1 cellular context compared by ENCODE assay signal in the genomic region with DNA sequence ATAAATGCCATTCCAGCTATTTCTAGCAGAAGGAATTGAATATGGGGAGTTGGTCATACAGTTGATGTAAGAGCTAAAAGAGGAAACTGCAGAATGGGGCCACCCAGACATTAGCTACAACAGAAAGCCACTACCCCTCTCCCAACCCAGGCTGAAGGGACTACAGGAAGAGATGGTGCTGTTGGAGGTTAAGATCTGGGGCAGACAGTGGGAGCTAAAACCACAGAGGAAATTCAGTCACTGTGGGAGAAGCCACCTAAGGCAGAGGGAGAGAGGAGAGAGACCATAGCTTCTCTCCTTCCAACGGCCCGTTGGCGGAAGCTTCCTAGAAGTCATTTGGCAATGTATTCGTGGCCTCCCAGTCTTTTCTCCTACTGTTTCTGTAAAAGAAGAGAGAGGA.
TF ChIP-seq lines count a peak whose summit lies in the region.

No MANE protein-coding gene starts in this region.

TF ChIP-seq in H1, 55 proteins besides CTCF, POLR2A, EP300 and RAD21 (continued from another document):
- no peak for TF ChIP-seq ATF2 (IDR thresholded peaks at IDR 0.05; ENCODE audit: low read length)
- no peak for TF ChIP-seq JUN (IDR thresholded peaks at IDR 0.05; ENCODE audit: low read depth, low read length)
- no peak for TF ChIP-seq SAP30 (IDR thresholded peaks at IDR 0.05; ENCODE audit: insufficient read depth, insufficient replicate concordance, low read length)
- no peak for TF ChIP-seq EZH2 (IDR thresholded peaks at IDR 0.05; ENCODE audit: low read depth, low read length, severe bottlenecking)
- TF ChIP-seq MAFK (IDR thresholded peaks at IDR 0.05; ENCODE audit: low read depth, low read length), result no peak
- TF ChIP-seq KDM4A (IDR thresholded peaks at IDR 0.05; ENCODE audit: low read depth, low read length, severe bottlenecking), result no peak
- no peak for TF ChIP-seq NANOG (IDR thresholded peaks at IDR 0.05; ENCODE audit: insufficient read depth, low read depth, low read length, poor library complexity, severe bottlenecking)
- no peak for TF ChIP-seq HDAC2 (IDR thresholded peaks at IDR 0.05; ENCODE audit: borderline replicate concordance in 1 of 2, low read depth in 2 of 2, low read length in 2 of 2)
- no peak for TF ChIP-seq GABPA (IDR thresholded peaks at IDR 0.05; ENCODE audit: borderline replicate concordance, insufficient read depth, low read length)
- TF ChIP-seq CHD2 (IDR thresholded peaks at IDR 0.05; ENCODE audit: low read length), result no peak
- no peak for TF ChIP-seq USF2 (IDR thresholded peaks at IDR 0.05; ENCODE audit: low read length)
